23 cellular contexts compared by ENCODE assay signal in the genomic region with DNA sequence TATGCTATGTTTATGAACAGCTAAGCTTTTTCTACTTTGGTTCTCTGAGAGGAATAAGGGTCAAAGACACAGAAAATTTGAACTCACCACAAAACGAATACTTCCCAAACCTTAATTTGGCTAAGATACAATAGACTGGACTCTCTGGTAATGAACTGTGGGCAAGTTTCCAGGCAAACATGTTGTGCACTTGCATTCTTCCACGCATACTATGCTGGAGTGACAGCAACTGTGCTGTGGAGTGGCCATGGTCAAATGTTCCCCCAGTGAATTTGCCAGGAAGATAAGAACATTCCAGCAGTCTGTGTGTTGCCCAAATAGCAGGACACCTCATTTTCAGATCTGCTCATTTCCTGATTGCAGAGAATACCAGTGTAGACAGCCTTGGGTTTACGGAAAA.
DNase-seq lines count a peak whose midpoint lies in the region; ATAC-seq and TF ChIP-seq lines count a peak whose summit lies in the region.
"Had no signal": no experiment of that assay in that cellular context is flagged by ENCODE, and none has a peak within 500 bp of the region (broad histone marks: within the 10 kb centered on the region; RNA-seq: fewer than 3 reads in every experiment).

No MANE protein-coding gene starts in this region.

- TF ChIP-seq CTCF in astrocyte of the cerebellum (IDR thresholded peaks at IDR 0.05; ENCODE audit: low read depth, low read length, missing control alignments) (no peak), cardiac muscle cell (IDR thresholded peaks at IDR 0.05; ENCODE audit: low read depth, low read length) (no peak), omental fat pad (IDR thresholded peaks at IDR 0.05) (no peak)

- no peaks in the 10 kb centered on the region for H3K9me3 ChIP-seq in cardiac muscle cell (ENCODE audit: low read depth)
- H3K9me3 ChIP-seq: neutrophil, SJSA1, uterus had no signal

- in situ Hi-C loops in astrocyte of the cerebellum (cut with HindIII; ENCODE audit: low sequenced_read_pairs): no loop called here

- no peaks in the 10 kb centered on the region for H3K27me3 ChIP-seq in cardiac muscle cell
- H3K27me3 ChIP-seq: hepatocyte, neutrophil, SJSA1, stomach, uterus had no signal

- H3K27ac ChIP-seq in cardiac muscle cell: peak overlapping the region; percentile 19
- H3K27ac ChIP-seq: hepatocyte, neutrophil, SJSA1, stomach, uterus had no signal

- peaks cover 14% of the 10 kb centered on the region for H3K4me1 ChIP-seq in cardiac muscle cell (ENCODE audit: low read depth)
- H3K4me1 ChIP-seq: SJSA1, uterus had no signal

- ATAC-seq in HG03457 (IDR thresholded peaks at IDR 0.05; ENCODE audit: unreplicated experiment): no peak
- no peak for ATAC-seq in GM18505 (IDR thresholded peaks at IDR 0.05; ENCODE audit: unreplicated experiment)
- ATAC-seq in omental fat pad (ENCODE audit: low FRiP score): no peak
- ATAC-seq in HG03342 (IDR thresholded peaks at IDR 0.05; ENCODE audit: unreplicated experiment): no peak

- no peak for TF ChIP-seq POLR2A in GM18505 (IDR thresholded peaks at IDR 0.05; ENCODE audit: borderline replicate concordance, extremely low read depth, insufficient read depth, insufficient read length)

- peak; percentile 20 for DNase-seq in Daoy (ENCODE audit: low read depth)
- DNase-seq in astrocyte of the cerebellum (ENCODE audit: low read depth): peak; percentile 69
- DNase-seq in cardiac muscle cell (ENCODE audit: low read depth in 1 of 2, low spot score in 1 of 2): peak; percentile 74 to 86
- peak; percentile 51 for DNase-seq in non-pigmented ciliary epithelial cell (ENCODE audit: low read depth)
- DNase-seq in omental fat pad (ENCODE audit: low spot score): no peak
- DNase-seq: activated CD4-positive, CD25-positive, alpha-beta regulatory T cell; activated T-cell treated with anti-CD3 and anti-CD28 coated beads, Interleukin-2, amount 50 U/mL, for 48 hours; caudate nucleus; effector CD4-positive, alpha-beta T cell; islet precursor cell; KG1; NCI-H1092; NCI-H774; OCI-M1; stimulated activated CD4-positive, alpha-beta T cell treated with anti-CD3 and anti-CD28 coated beads, Interleukin-2, amount 100 ng/mL, for 48 hours; stomach; uterus had no signal

- no peak overlapping the region for H3K4me3 ChIP-seq in astrocyte of the cerebellum (ENCODE audit: low read depth, low read length)
- H3K4me3 ChIP-seq in cardiac muscle cell: no peak overlapping the region
- H3K4me3 ChIP-seq: hepatocyte, SJSA1, stomach, uterus had no signal

- no peaks in the 10 kb centered on the region for H3K36me3 ChIP-seq in cardiac muscle cell
- H3K36me3 ChIP-seq: neutrophil, SJSA1, stomach, uterus had no signal
